Comparison of ENCODE assay signal across 20 cellular contexts in genomic region chr10:101136007-101136707, GRCh38. TPM values are rescaled to one million over a fixed set of nuclear protein-coding genes. Genes with fewer than 3 reads are reported as not detected.
DNase-seq lines count a peak whose midpoint lies in the region; ATAC-seq, FAIRE-seq and TF ChIP-seq lines count a peak whose summit lies in the region.
"Had no signal": no experiment of that assay in that cellular context is flagged by ENCODE, and none has a peak within 500 bp of the region (broad histone marks: within the 10 kb centered on the region; RNA-seq: fewer than 3 reads in every experiment).

No MANE protein-coding gene starts in this region.

- no peak overlapping the region for H3K4me2 ChIP-seq in MM.1S (ENCODE audit: low read depth, low read length)

- no peak overlapping the region for H3K27ac ChIP-seq in MM.1S (ENCODE audit: low read length)
- H3K27ac ChIP-seq: adrenal gland, GM23248 had no signal

- no peaks in the 10 kb centered on the region for H3K79me2 ChIP-seq in MM.1S (ENCODE audit: low read length)

- no peak for FAIRE-seq in HTR-8/SVneo (lab: Jason Lieb, UNC)
- FAIRE-seq: endometrium had no signal

- peaks cover 92% of the 10 kb centered on the region for H3K27me3 Mint-ChIP-seq in activated naive CD8-positive, alpha-beta T cell treated with anti-CD3 and anti-CD28 coated beads for 36 hours

- TF ChIP-seq CTCF in MM.1S (IDR thresholded peaks at IDR 0.05; ENCODE audit: low read length): no peak

- H4K20me1 ChIP-seq in MM.1S (ENCODE audit: insufficient read depth, low read length): no peaks in the 10 kb centered on the region

- no peaks in the 10 kb centered on the region for H3K36me3 ChIP-seq in MM.1S (replicated peaks; ENCODE audit: insufficient read depth, low read length)
- H3K36me3 ChIP-seq: adrenal gland had no signal

- H3K36me3 Mint-ChIP-seq in activated naive CD8-positive, alpha-beta T cell treated with anti-CD3 and anti-CD28 coated beads for 36 hours: no peaks in the 10 kb centered on the region
- H3K36me3 Mint-ChIP-seq: natural killer cell treated with Interleukin-12 subunit alpha and Interleukin-12 subunit beta and Interleukin-15 and Interleukin-18, amount 100 ng/mL, for 72 hours; type B pancreatic cell had no signal

- no peaks in the 10 kb centered on the region for H3K9me3 Mint-ChIP-seq in activated naive CD8-positive, alpha-beta T cell treated with anti-CD3 and anti-CD28 coated beads for 36 hours
- H3K9me3 Mint-ChIP-seq: natural killer cell treated with Interleukin-12 subunit alpha and Interleukin-12 subunit beta and Interleukin-15 and Interleukin-18, amount 100 ng/mL, for 72 hours; type B pancreatic cell had no signal

- no peak overlapping the region for H3K4me3 Mint-ChIP-seq in activated naive CD8-positive, alpha-beta T cell treated with anti-CD3 and anti-CD28 coated beads for 36 hours
- H3K4me3 Mint-ChIP-seq: natural killer cell treated with Interleukin-12 subunit alpha and Interleukin-12 subunit beta and Interleukin-15 and Interleukin-18, amount 100 ng/mL, for 72 hours; type B pancreatic cell had no signal

- no peak overlapping the region for H3K4me3 ChIP-seq in MM.1S (ENCODE audit: low read length)
- H3K4me3 ChIP-seq: adrenal gland, GM23248 had no signal

- no peak overlapping the region for H2AFZ ChIP-seq in MM.1S (ENCODE audit: low read length)
- H2AFZ ChIP-seq: GM23248 had no signal

- no peaks in the 10 kb centered on the region for H3F3A ChIP-seq in MM.1S (ENCODE audit: insufficient read depth, low read length)

- no peaks in the 10 kb centered on the region for H3K9me2 ChIP-seq in MM.1S (replicated peaks; ENCODE audit: insufficient read depth, low read length)

- peak overlapping the region; percentile 9 for H3K27ac Mint-ChIP-seq in activated naive CD8-positive, alpha-beta T cell treated with anti-CD3 and anti-CD28 coated beads for 36 hours
- H3K27ac Mint-ChIP-seq: natural killer cell treated with Interleukin-12 subunit alpha and Interleukin-12 subunit beta and Interleukin-15 and Interleukin-18, amount 100 ng/mL, for 72 hours; type B pancreatic cell had no signal

- no peak for ATAC-seq in GM21576 (IDR thresholded peaks at IDR 0.05; ENCODE audit: unreplicated experiment)
- no peak for ATAC-seq in GM18873 (IDR thresholded peaks at IDR 0.05; ENCODE audit: low FRiP score, unreplicated experiment)
- ATAC-seq: natural killer cell treated with Interleukin-12 subunit alpha and Interleukin-12 subunit beta and Interleukin-15 and Interleukin-18, amount 100 ng/mL, for 72 hours; right cardiac atrium had no signal

- H3K9ac ChIP-seq in MM.1S (ENCODE audit: low read length): no peak overlapping the region
- H3K9ac ChIP-seq: GM23248 had no signal

- H3K4me1 ChIP-seq in MM.1S (ENCODE audit: low read length): no peaks in the 10 kb centered on the region

- DNase-seq in activated CD8-positive, alpha-beta memory T cell treated with anti-CD3 and anti-CD28 coated beads for 24 hours: peak; percentile 63
- DNase-seq in activated CD8-positive, alpha-beta memory T cell treated with anti-CD3 and anti-CD28 coated beads, Interleukin-2, amount 50 U/mL, for 48 hours: no peak
- peak; percentile 29 for DNase-seq in HTR-8/SVneo (ENCODE audit: insufficient read length, low spot score)
- DNase-seq in activated naive CD8-positive, alpha-beta T cell treated with anti-CD3 and anti-CD28 coated beads for 36 hours: no peak
- peak; percentile 59 for DNase-seq in retina
- DNase-seq in MM.1S: no peak
- DNase-seq: adrenal gland; cerebellar nuclear complex; foreskin fibroblast; GM23248; NCI-H1417; NCI-H226; right cardiac atrium; stimulated activated CD4-positive, alpha-beta T cell treated with anti-CD3 and anti-CD28 coated beads, Interleukin-4, amount 100 ng/mL, for 1 hour had no signal

- peaks cover 78% of the 10 kb centered on the region for H3K27me3 ChIP-seq in MM.1S (replicated peaks; ENCODE audit: insufficient read depth, low read length)

- H3K4me1 Mint-ChIP-seq in activated naive CD8-positive, alpha-beta T cell treated with anti-CD3 and anti-CD28 coated beads for 36 hours: peaks cover 42% of the 10 kb centered on the region

- H3K9me3 ChIP-seq in MM.1S (replicated peaks; ENCODE audit: insufficient read depth, low read length): no peaks in the 10 kb centered on the region
- H3K9me3 ChIP-seq: adrenal gland had no signal

RNA-seq across cellular contexts. Expression of gene TLX1, which starts 5.1 kb away (rescaled TPM):
- not detected for total RNA-seq in activated naive CD8-positive, alpha-beta T cell treated with anti-CD3 and anti-CD28 coated beads for 36 hours
- total RNA-seq: adrenal gland; GM23248; lung microvascular endothelial cell; natural killer cell treated with Interleukin-12 subunit alpha and Interleukin-12 subunit beta and Interleukin-15 and Interleukin-18, amount 100 ng/mL, for 72 hours had no signal

Comparison
In these comparisons a context has a peak if more than half of its experiments do, and no peak if none do; other contexts are left out.
1. DNase-seq: peak in activated CD8-positive, alpha-beta memory T cell treated with anti-CD3 and anti-CD28 coated beads for 24 hours (single experiment), HTR-8/SVneo (single experiment) and retina (single experiment); none in activated CD8-positive, alpha-beta memory T cell treated with anti-CD3 and anti-CD28 coated beads, Interleukin-2, amount 50 U/mL, for 48 hours (single experiment), activated naive CD8-positive, alpha-beta T cell treated with anti-CD3 and anti-CD28 coated beads for 36 hours (single experiment) and MM.1S (single experiment).